9 cellular contexts compared by ENCODE assay signal in genomic region chr11:2777396-2777795, GRCh38.
DNase-seq lines count a peak whose midpoint lies in the region; ATAC-seq and TF ChIP-seq lines count a peak whose summit lies in the region.
"Had no signal": no experiment of that assay in that cellular context is flagged by ENCODE, and none has a peak within 500 bp of the region (broad histone marks: within the 10 kb centered on the region; RNA-seq: fewer than 3 reads in every experiment).

No MANE protein-coding gene starts in this region.

- TF ChIP-seq CTCF in foreskin keratinocyte (conservative IDR thresholded peaks at IDR 0.05), result no peak
- no peak for TF ChIP-seq CTCF in ovary (IDR thresholded peaks at IDR 0.05)

- TF ChIP-seq POLR2A in ovary (IDR thresholded peaks at IDR 0.05), result no peak

- peak; percentile 2 for ATAC-seq in foreskin keratinocyte
- ATAC-seq in GM21515 (IDR thresholded peaks at IDR 0.05; ENCODE audit: unreplicated experiment), result no peak
- no peak for ATAC-seq in esophagus mucosa

- WGBS in ovary, 3 donors, result 64 to 88% (median 75%) methylated on average over 8 of the region's 8 CpGs

- no peaks in the 10 kb centered on the region for H3K9me3 ChIP-seq in ovary

- intact Hi-C loops in ovary (cut with DNase I), result no loop called here

- DNase-seq in Daoy (ENCODE audit: low read depth) (peak; percentile 47), RPMI8226 (peak; percentile 11), foreskin keratinocyte (no peak), ovary (peak in 3 of 5 donors; percentile 11 to 26 (median 14)), NCI-H1048 (lab: John Stamatoyannopoulos, UW) (no peak), amygdala (lab: John Stamatoyannopoulos, UW) (no peak)
- DNase-seq: activated effector memory CD4-positive, alpha-beta T cell treated with Interleukin-2 at 50 U/mL for 16 hours had no signal

- H3K36me3 ChIP-seq in ovary, result no peaks in the 10 kb centered on the region

- no peak overlapping the region for H3K4me3 ChIP-seq in ovary

- TF ChIP-seq EP300 in ovary (IDR thresholded peaks at IDR 0.05), result no peak

- no peak overlapping the region for H3K27ac ChIP-seq in foreskin keratinocyte
- H3K27ac ChIP-seq in ovary, result peak overlapping the region in 1 of 2 donors; percentile 84

- H3K4me1 ChIP-seq in foreskin keratinocyte, result no peaks in the 10 kb centered on the region
- peaks cover 44% of the 10 kb centered on the region for H3K4me1 ChIP-seq in ovary (ENCODE audit: insufficient read depth)

- H3K27me3 ChIP-seq in foreskin keratinocyte (peaks cover 31% of the 10 kb centered on the region), ovary (no peaks in the 10 kb centered on the region)

Comparison
In these comparisons a context has a peak if more than half of its experiments do, and no peak if none do; other contexts are left out.
1. DNase-seq: peak in Daoy (single experiment), RPMI8226 (single experiment) and ovary (3 of 5); none in foreskin keratinocyte (0 of 2), NCI-H1048 (single experiment) and amygdala (0 of 56).